Comparison of ENCODE assay signal across 1 cellular context in the genomic region with DNA sequence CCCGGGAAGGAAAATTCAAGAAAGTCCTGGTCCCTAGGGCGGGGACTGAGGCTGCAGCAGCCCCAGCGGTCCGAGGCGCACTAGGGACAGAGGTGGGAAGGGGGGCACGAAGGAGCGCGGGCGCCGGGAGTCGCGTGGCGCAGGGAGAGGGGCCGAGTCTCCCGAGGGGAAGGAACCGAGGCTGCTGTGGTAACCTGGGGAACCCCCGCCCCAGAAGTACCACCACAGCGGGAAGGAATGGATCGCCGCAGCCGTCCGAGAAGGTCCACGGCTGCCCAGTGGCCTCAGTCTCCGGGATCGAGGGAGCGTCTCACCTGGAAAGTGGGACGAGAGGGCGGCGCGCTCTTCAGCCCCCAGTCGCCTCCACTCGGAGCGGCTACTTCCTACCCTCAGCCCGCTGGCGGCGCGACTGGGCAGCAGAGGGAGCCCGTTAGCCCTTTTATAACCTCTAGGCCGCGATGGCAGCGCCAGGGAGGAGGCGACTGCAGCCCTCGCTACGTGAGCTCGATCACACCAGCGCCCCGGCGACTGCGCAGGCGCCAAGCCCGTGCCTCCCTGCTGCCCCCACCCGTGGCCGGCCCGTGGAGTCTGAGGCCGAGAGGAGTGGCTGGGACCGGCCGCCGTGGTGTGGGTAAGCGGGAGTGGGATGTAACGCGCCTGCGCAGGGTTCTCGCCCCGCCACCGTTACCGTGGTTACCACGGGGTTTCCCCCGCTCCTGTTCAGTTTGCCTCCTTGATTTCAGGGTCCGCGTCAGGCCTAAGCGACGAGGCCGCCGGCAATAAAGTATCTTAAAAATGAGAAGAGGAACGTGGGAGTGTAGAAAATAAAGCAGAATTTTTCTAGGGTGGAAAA.
A peak's percentile ranks its signal among the peaks of the same experiment; 100 is the strongest.
TF ChIP-seq lines count a peak whose summit lies in the region.

Gene P4HA1, minus strand, starts transcription at position 415 of the 853 bp plus-strand sequence. CDS start 21,983 bp downstream, outside the sequence.

TF ChIP-seq in GM12878, 131 proteins besides CTCF, POLR2A, EP300 and RAD21 (continued from another document and continues in another):
- TF ChIP-seq ZBTB40 (IDR thresholded peaks at IDR 0.05; ENCODE audit: borderline replicate concordance) (no peak), SP1 (IDR thresholded peaks at IDR 0.05; ENCODE audit: low read depth, low read length) (no peak), REST (IDR thresholded peaks at IDR 0.05; ENCODE audit: low read depth, low read length) (no peak), IRF4 (IDR thresholded peaks at IDR 0.05; ENCODE audit: low read depth, low read length) (no peak), RELA (IDR thresholded peaks at IDR 0.05; ENCODE audit: borderline replicate concordance, partially characterized antibody) (peak; percentile 91), BHLHE40 (IDR thresholded peaks at IDR 0.05; ENCODE audit: borderline replicate concordance in 1 of 2, low read depth in 2 of 2, low read length in 1 of 2) (peak; percentile 82 to 93; a peak in 3 of 4 replicates), JUND (IDR thresholded peaks at IDR 0.05; ENCODE audit: low read depth, low read length) (no peak), CHD4 (IDR thresholded peaks at IDR 0.05) (no peak), SUZ12 (IDR thresholded peaks at IDR 0.05; ENCODE audit: unreplicated experiment) (no peak), NR2C2 (IDR thresholded peaks at IDR 0.05; ENCODE audit: borderline replicate concordance, control insufficient read depth, insufficient read length, low read depth) (no peak), CHD1 (IDR thresholded peaks at IDR 0.05; ENCODE audit: low read depth, low read length) (peak; percentile 57), ZNF24 (IDR thresholded peaks at IDR 0.05) (peak; percentile 32; the same call in 1 of the 2 replicates), CBX5 (IDR thresholded peaks at IDR 0.05; ENCODE audit: low read depth) (peak; percentile 62; the same call in 1 of the 2 replicates), IKZF2 (IDR thresholded peaks at IDR 0.05) (peak; percentile 90 to 94), KLF5 (IDR thresholded peaks at IDR 0.05; ENCODE audit: partially characterized antibody) (peak; percentile 90), POLR2AphosphoS5 (IDR thresholded peaks at IDR 0.05; ENCODE audit: low read length) (peak; percentile 99), KDM1A (IDR thresholded peaks at IDR 0.05; ENCODE audit: borderline replicate concordance) (no peak), CUX1 (IDR thresholded peaks at IDR 0.05; ENCODE audit: insufficient replicate concordance, low read depth, low read length) (no peak), BRCA1 (IDR thresholded peaks at IDR 0.05; ENCODE audit: low read depth, low read length) (no peak), HDAC6 (IDR thresholded peaks at IDR 0.05; ENCODE audit: unreplicated experiment) (peak; percentile 41), RFX5 (IDR thresholded peaks at IDR 0.05; ENCODE audit: low read depth, low read length) (no peak), RBBP5 (conservative IDR thresholded peaks at IDR 0.05) (no peak), HDGF (IDR thresholded peaks at IDR 0.05) (peak; percentile 24; the same call in 1 of the 2 replicates), STAT1 (conservative IDR thresholded peaks at IDR 0.05) (0 out of 2 replicates have a peak, but pooled peaks have one; percentile 71), CEBPZ (IDR thresholded peaks at IDR 0.05; ENCODE audit: low read depth, low read length) (no peak), MTA3 (IDR thresholded peaks at IDR 0.05; ENCODE audit: borderline replicate concordance, low read length) (peak; percentile 67), PAX5 (IDR thresholded peaks at IDR 0.05; ENCODE audit: borderline replicate concordance, low read depth, low read length) (peak; percentile 39; the same call in 1 of the 2 replicates), RAD51 (IDR thresholded peaks at IDR 0.05) (no peak), E4F1 (IDR thresholded peaks at IDR 0.05; ENCODE audit: borderline replicate concordance, partially characterized antibody) (peak; percentile 59), ZNF384 (IDR thresholded peaks at IDR 0.05; ENCODE audit: borderline replicate concordance, low read depth, low read length) (peak; percentile 5; the same call in 1 of the 2 replicates), SIN3A (IDR thresholded peaks at IDR 0.05; ENCODE audit: low read depth, low read length) (peak; percentile 78; the same call in 1 of the 2 replicates), NFXL1 (IDR thresholded peaks at IDR 0.05; ENCODE audit: borderline replicate concordance) (no peak), USF2 (IDR thresholded peaks at IDR 0.05; ENCODE audit: borderline replicate concordance, low read depth, low read length) (no peak), MYB (IDR thresholded peaks at IDR 0.05; ENCODE audit: borderline replicate concordance, low read depth, low read length) (no peak)
